8 cellular contexts compared by ENCODE assay signal in the genomic region with DNA sequence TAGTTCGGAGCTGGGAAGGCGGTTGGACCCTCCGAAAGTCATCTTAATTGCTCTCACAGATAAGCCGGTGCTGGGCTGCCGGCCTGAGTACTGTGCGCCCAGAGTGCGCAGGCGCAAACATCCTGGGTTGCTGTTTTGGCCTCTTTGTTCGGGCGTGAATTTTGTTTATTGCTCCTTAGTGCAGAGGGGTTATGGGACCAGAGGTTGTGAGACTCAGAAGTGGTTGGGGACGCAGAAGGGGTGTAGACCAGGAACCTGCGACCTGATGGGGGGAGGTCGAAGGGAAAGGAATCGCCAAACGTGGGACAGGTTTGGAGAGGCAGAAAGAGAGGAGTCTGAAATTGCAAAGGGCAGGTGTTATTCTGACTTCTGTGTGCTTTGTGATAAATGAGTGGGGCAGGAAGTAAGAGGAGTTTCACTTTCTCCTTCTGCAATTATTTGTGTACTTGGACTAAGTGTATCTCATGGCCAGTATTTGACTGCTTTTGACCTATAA. TPM values are rescaled to one million over a fixed set of nuclear protein-coding genes. Genes with fewer than 3 reads are reported as not detected.
DNase-seq lines count a peak whose midpoint lies in the region; ATAC-seq and TF ChIP-seq lines count a peak whose summit lies in the region.

No MANE protein-coding gene starts in this region.

- DNase-seq in A673 (ENCODE audit: low spot score) (peak; percentile 96), NCI-H524 treated with DMSO at 0.1 percent for 48 hours (lab: John Stamatoyannopoulos, UW) (peak; percentile 90), esophagus squamous epithelium (lab: John Stamatoyannopoulos, UW) (peak; percentile 36)
- DNase-seq in activated CD8-positive, alpha-beta memory T cell treated with anti-CD3 and anti-CD28 coated beads, Interleukin-2, amount 10 ng/mL, durations not matched to agents 7 days and 5 days, result peak; percentile 87
- DNase-seq in naive thymus-derived CD4-positive, alpha-beta T cell, result peak in 4 of 9 donors; percentile 64 to 81 (median 70)

- peak overlapping the region; percentile 91 to 100 (median 98) for H3K9ac ChIP-seq in subcutaneous abdominal adipose tissue (ENCODE audit: low read length in 5 of 5)

- no peak for TF ChIP-seq CTCF in A673 (conservative IDR thresholded peaks at IDR 0.05; ENCODE audit: low read depth, low read length)
- TF ChIP-seq CTCF in esophagus squamous epithelium (IDR thresholded peaks at IDR 0.05), result peak in 1 of 6 experiments; percentile 15

- no peaks in the 10 kb centered on the region for H3K27me3 ChIP-seq in A673 (replicated peaks; ENCODE audit: insufficient read depth, low read depth, low read length, poor library complexity)
- H3K27me3 ChIP-seq in esophagus squamous epithelium, result no peaks in the 10 kb centered on the region
- no peaks in the 10 kb centered on the region for H3K27me3 ChIP-seq in naive thymus-derived CD4-positive, alpha-beta T cell (ENCODE audit: control insufficient read depth in 2 of 2, insufficient read depth in 2 of 2, low read length in 2 of 2)
- H3K27me3 ChIP-seq in subcutaneous abdominal adipose tissue (ENCODE audit: control insufficient read depth in 5 of 5, insufficient read depth in 4 of 5, low read length in 5 of 5), result no peaks in the 10 kb centered on the region

- TSS peak; percentile 85 for BruUV-seq in A673 (replicated peaks; lab: Mats Ljungman, UMichigan)

- no peak for TF ChIP-seq POLR2A in esophagus squamous epithelium (IDR thresholded peaks at IDR 0.05)

- peaks cover 32% of the 10 kb centered on the region for H3K36me3 Mint-ChIP-seq in activated CD8-positive, alpha-beta memory T cell treated with anti-CD3 and anti-CD28 coated beads, Interleukin-2, amount 10 ng/mL, durations not matched to agents 7 days and 5 days
- peaks cover 9 to 33% (median 20%) of the 10 kb centered on the region in 5 donors for H3K36me3 Mint-ChIP-seq in naive thymus-derived CD4-positive, alpha-beta T cell

- H3K36me3 ChIP-seq in A673 (ENCODE audit: insufficient read depth, low read length, poor library complexity, severe bottlenecking) (no peaks in the 10 kb centered on the region), esophagus squamous epithelium (peaks cover 0 to 9% (median 0%) of the 10 kb centered on the region in 3 donors), subcutaneous abdominal adipose tissue (ENCODE audit: control insufficient read depth in 5 of 5, insufficient read depth in 5 of 5, low read length in 5 of 5) (no peaks in the 10 kb centered on the region)
- H3K36me3 ChIP-seq in naive thymus-derived CD4-positive, alpha-beta T cell (ENCODE audit: control insufficient read depth in 2 of 3, insufficient read depth in 3 of 3, low read length in 3 of 3), result peaks cover 0 to 4% (median 3%) of the 10 kb centered on the region in 3 experiments

- H3K27ac ChIP-seq in A673 (ENCODE audit: low read depth, low read length, poor library complexity, severe bottlenecking) (peak overlapping the region; percentile 97), esophagus squamous epithelium (peak overlapping the region; percentile 92 to 99 (median 97)), subcutaneous abdominal adipose tissue (ENCODE audit: low read depth, low read length) (peak overlapping the region; percentile 96)
- H3K27ac ChIP-seq in naive thymus-derived CD4-positive, alpha-beta T cell (ENCODE audit: low read depth, low read length), result peak overlapping the region; percentile 90

- H3K4me1 ChIP-seq in A673 (ENCODE audit: insufficient read depth, low read length, poor library complexity, severe bottlenecking), result peaks cover 3% of the 10 kb centered on the region
- peaks cover 0 to 24% (median 9%) of the 10 kb centered on the region in 3 donors for H3K4me1 ChIP-seq in esophagus squamous epithelium
- peaks cover 9 to 10% of the 10 kb centered on the region in 2 donors for H3K4me1 ChIP-seq in naive thymus-derived CD4-positive, alpha-beta T cell (ENCODE audit: control insufficient read depth in 2 of 2, insufficient read depth in 2 of 2, low read length in 2 of 2)
- peaks cover 2 to 21% (median 18%) of the 10 kb centered on the region in 5 donors for H3K4me1 ChIP-seq in subcutaneous abdominal adipose tissue (ENCODE audit: control insufficient read depth in 5 of 5, insufficient read depth in 5 of 5, low read length in 5 of 5)

- peak overlapping the region; percentile 98 for H3K4me3 Mint-ChIP-seq in activated CD8-positive, alpha-beta memory T cell treated with anti-CD3 and anti-CD28 coated beads, Interleukin-2, amount 10 ng/mL, durations not matched to agents 7 days and 5 days
- H3K4me3 Mint-ChIP-seq in naive thymus-derived CD4-positive, alpha-beta T cell, result peak overlapping the region; percentile 93 to 99 (median 98)

- H3K4me1 Mint-ChIP-seq in activated CD8-positive, alpha-beta memory T cell treated with anti-CD3 and anti-CD28 coated beads, Interleukin-2, amount 10 ng/mL, durations not matched to agents 7 days and 5 days, result peaks cover 26% of the 10 kb centered on the region
- H3K4me1 Mint-ChIP-seq in naive thymus-derived CD4-positive, alpha-beta T cell, result peaks cover 22 to 43% (median 30%) of the 10 kb centered on the region in 7 donors

- H3K27me3 Mint-ChIP-seq in activated CD8-positive, alpha-beta memory T cell treated with anti-CD3 and anti-CD28 coated beads, Interleukin-2, amount 10 ng/mL, durations not matched to agents 7 days and 5 days, result no peaks in the 10 kb centered on the region
- no peaks in the 10 kb centered on the region for H3K27me3 Mint-ChIP-seq in naive thymus-derived CD4-positive, alpha-beta T cell

- no peaks in the 10 kb centered on the region for H3K9me3 ChIP-seq in A673 (ENCODE audit: low read depth, low read length, poor library complexity, severe bottlenecking)
- peaks cover 0 to 14% (median 4%) of the 10 kb centered on the region in 3 donors for H3K9me3 ChIP-seq in esophagus squamous epithelium
- H3K9me3 ChIP-seq in naive thymus-derived CD4-positive, alpha-beta T cell (ENCODE audit: control insufficient read depth in 2 of 3, low read length in 3 of 3), result no peaks in the 10 kb centered on the region
- H3K9me3 ChIP-seq in subcutaneous abdominal adipose tissue (ENCODE audit: control insufficient read depth in 5 of 5, low read length in 5 of 5), result peaks cover 0 to 4% (median 0%) of the 10 kb centered on the region in 5 donors

- intact Hi-C loops in A673 (cut with micrococcal nuclease; ENCODE audit: unreplicated experiment) (loop anchor here (5.0 kb wide), 1 partner anchor 298 kb away; no protein-coding TSS in a partner anchor), esophagus squamous epithelium (cut with DNase I) (no loop called here)
- intact Hi-C loops in naive thymus-derived CD4-positive, alpha-beta T cell (cut with micrococcal nuclease), result loop anchor here (1.0 to 10.0 kb wide), 26 partner anchors 38 to 1017 kb away; a partner anchor contains a TSS

- peaks cover 8% of the 10 kb centered on the region for H3K9me3 Mint-ChIP-seq in activated CD8-positive, alpha-beta memory T cell treated with anti-CD3 and anti-CD28 coated beads, Interleukin-2, amount 10 ng/mL, durations not matched to agents 7 days and 5 days (ENCODE audit: low read depth)
- peaks cover 6 to 58% (median 18%) of the 10 kb centered on the region in 11 donors for H3K9me3 Mint-ChIP-seq in naive thymus-derived CD4-positive, alpha-beta T cell

- peak overlapping the region; percentile 61 for H3K4me3 ChIP-seq in A673 (ENCODE audit: low read depth, low read length, poor library complexity, severe bottlenecking)
- H3K4me3 ChIP-seq in esophagus squamous epithelium, result peak overlapping the region; percentile 65 to 91 (median 80)
- peak overlapping the region; percentile 97 for H3K4me3 ChIP-seq in naive thymus-derived CD4-positive, alpha-beta T cell (ENCODE audit: low read length)
- H3K4me3 ChIP-seq in subcutaneous abdominal adipose tissue (ENCODE audit: low read depth in 1 of 5, low read length in 5 of 5), result peak overlapping the region; percentile 98 to 100 (median 99)

- peak overlapping the region; percentile 99 for H3K27ac Mint-ChIP-seq in activated CD8-positive, alpha-beta memory T cell treated with anti-CD3 and anti-CD28 coated beads, Interleukin-2, amount 10 ng/mL, durations not matched to agents 7 days and 5 days
- H3K27ac Mint-ChIP-seq in naive thymus-derived CD4-positive, alpha-beta T cell, result peak overlapping the region; percentile 93 to 99 (median 98)

- ATAC-seq in GM18502 (IDR thresholded peaks at IDR 0.05; ENCODE audit: poor library complexity, unreplicated experiment) (peak; percentile 62), HG03025 (IDR thresholded peaks at IDR 0.05; ENCODE audit: low FRiP score, unreplicated experiment) (peak; percentile 61)
- peak; percentile 71 for ATAC-seq in activated CD8-positive, alpha-beta memory T cell treated with anti-CD3 and anti-CD28 coated beads, Interleukin-2, amount 10 ng/mL, durations not matched to agents 7 days and 5 days
- ATAC-seq in naive thymus-derived CD4-positive, alpha-beta T cell, result peak; percentile 60

- 3 to 8% methylated on average over 14 to 15 of the region's 15 CpGs for WGBS in esophagus squamous epithelium, 2 donors

- CTCF ChIA-PET in A673 (lab: Charles Lee), result no interaction called here
- CTCF ChIA-PET in activated CD8-positive, alpha-beta memory T cell treated with anti-CD3 and anti-CD28 coated beads, Interleukin-2, amount 10 ng/mL, durations not matched to agents 7 days and 5 days (lab: Charles Lee), result interaction anchor here (1.3 to 2.3 kb wide), 4 partner anchors 39 to 362 kb away, joined by 3 to 9 read pairs (median 6); a partner anchor contains a TSS
- CTCF ChIA-PET in naive thymus-derived CD4-positive, alpha-beta T cell (lab: Charles Lee), result no interaction called here

- POLR2A ChIA-PET in A673 (lab: Charles Lee; ENCODE audit: low non-redundant PET), result interaction anchor here (0.6 to 0.7 kb wide), 3 partner anchors 38 to 307 kb away, joined by 3 read pairs; a partner anchor contains a TSS
- POLR2A ChIA-PET in naive thymus-derived CD4-positive, alpha-beta T cell (lab: Charles Lee), result interaction anchor here (0.6 to 2.7 kb wide), 14 partner anchors 11 to 880 kb away, joined by 3 to 26 read pairs (median 6); a partner anchor contains a TSS

RNA-seq across cellular contexts. Expression of a gene that starts 0.6 kb away (rescaled TPM):
- 16.2 and 16.4 TPM in 2 replicates for total RNA-seq in A673 (2021)
- total RNA-seq in activated CD8-positive, alpha-beta memory T cell treated with anti-CD3 and anti-CD28 coated beads, Interleukin-2, amount 10 ng/mL, durations not matched to agents 7 days and 5 days, result 1 to 10 TPM; 6.6 to 7.5 TPM
- total RNA-seq in esophagus squamous epithelium, result 10 to 100 TPM in 1 of 4 donors, 1 to 10 TPM in 3; 4.5 to 13.0 (median 7.4) TPM
- 10 to 100 TPM in 2 of 5 experiments, 1 to 10 TPM in 3; 9.2 to 29.8 (median 9.3) TPM for total RNA-seq in naive thymus-derived CD4-positive, alpha-beta T cell
- polyA plus RNA-seq in naive thymus-derived CD4-positive, alpha-beta T cell, result 10 to 100 TPM in 1 of 2 donors, 1 to 10 TPM in 1; 9.8 to 29.1 TPM

RNA-seq across cellular contexts. Expression of a gene that starts 38.1 kb away (rescaled TPM):
- total RNA-seq in A673 (2021), result 18.0 and 20.4 TPM in 2 replicates
- total RNA-seq in activated CD8-positive, alpha-beta memory T cell treated with anti-CD3 and anti-CD28 coated beads, Interleukin-2, amount 10 ng/mL, durations not matched to agents 7 days and 5 days, result 10 to 100 TPM in 1 of 2 experiments, 1 to 10 TPM in 1; 9.3 to 11.7 TPM
- total RNA-seq in esophagus squamous epithelium, result 10 to 100 TPM in 1 of 4 donors, 1 to 10 TPM in 3; 3.7 to 13.4 (median 7.4) TPM
- total RNA-seq in naive thymus-derived CD4-positive, alpha-beta T cell, result 10 to 100 TPM in 3 of 5 experiments, 1 to 10 TPM in 2; 2.9 to 13.2 (median 11.3) TPM
- polyA plus RNA-seq in naive thymus-derived CD4-positive, alpha-beta T cell, result 10 to 100 TPM in 1 of 2 donors, 1 to 10 TPM in 1; 6.1 to 15.3 TPM
